8 cellular contexts compared by ENCODE assay signal in the genomic region with DNA sequence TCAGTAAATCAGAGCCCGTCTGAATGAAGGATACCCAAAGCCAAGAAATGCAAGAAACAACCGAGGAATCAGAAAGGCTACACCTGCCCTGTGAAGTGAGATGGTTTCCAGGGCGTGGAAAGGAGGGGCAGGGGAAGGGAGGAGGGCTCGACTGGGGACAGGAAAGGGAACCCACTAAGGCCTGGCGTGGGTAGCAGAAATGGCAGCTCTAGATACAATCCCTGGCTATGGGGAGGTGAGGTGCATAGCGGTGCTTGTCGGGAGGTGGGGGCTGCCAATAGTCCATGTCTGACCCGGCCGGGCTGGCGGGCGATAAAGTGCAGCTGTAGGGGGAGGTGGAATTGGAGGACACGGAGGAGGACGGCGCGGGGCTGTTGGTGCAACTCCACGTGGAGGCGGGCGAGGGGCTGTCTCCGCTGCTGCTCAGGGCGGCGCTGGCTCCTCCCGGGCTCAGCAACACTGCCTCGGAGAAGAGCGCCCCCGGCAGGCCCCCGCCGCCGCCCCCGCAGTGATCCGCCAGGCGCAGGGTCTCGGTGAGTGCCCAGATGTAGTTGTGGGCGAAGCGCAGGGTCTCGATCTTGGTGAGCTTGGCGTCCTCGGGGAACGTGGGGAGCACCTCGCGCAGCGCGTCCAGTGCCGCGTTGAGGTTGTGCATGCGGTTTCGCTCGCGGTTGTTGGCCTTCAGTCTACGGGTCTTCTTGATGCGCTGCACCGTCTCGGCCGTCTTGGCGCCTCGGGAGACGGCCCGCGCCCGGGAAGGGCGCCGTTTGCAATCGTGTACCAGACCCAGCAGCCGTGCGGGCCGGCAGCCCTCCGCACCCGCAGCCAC. TPM values are rescaled to one million over a fixed set of nuclear protein-coding genes. Genes with fewer than 3 reads are reported as not detected.
DNase-seq lines count a peak whose midpoint lies in the region; ATAC-seq lines count a peak whose summit lies in the region.

No MANE protein-coding gene starts in this region.

- H3K9ac ChIP-seq in BLaER1 treated with 17β-estradiol and CSF1 and Interleukin-3, amounts not matched to agents 10 nM and 100 nM = peak overlapping the region in 3 of 11 experiments; percentile 10 to 52 (median 13); a peak in 3 of 22 replicates

- no peaks in the 10 kb centered on the region for H3K36me3 ChIP-seq in BLaER1 treated with 17β-estradiol and CSF1 and Interleukin-3, amounts not matched to agents 10 nM and 100 nM
- H3K36me3 ChIP-seq in thymus (ENCODE audit: control insufficient read depth, insufficient read depth) = no peaks in the 10 kb centered on the region

- H3K27me3 Mint-ChIP-seq in activated CD4-positive, alpha-beta memory T cell treated with anti-CD3 and anti-CD28 coated beads, Interleukin-2, amount 10 ng/mL, durations not matched to agents 7 days and 5 days = peaks cover 89% of the 10 kb centered on the region

- no peak overlapping the region for H3K27ac Mint-ChIP-seq in activated CD4-positive, alpha-beta memory T cell treated with anti-CD3 and anti-CD28 coated beads, Interleukin-2, amount 10 ng/mL, durations not matched to agents 7 days and 5 days

- peak; percentile 8 for ATAC-seq in GM18907 (IDR thresholded peaks at IDR 0.05; ENCODE audit: unreplicated experiment)
- peak; percentile 3 for ATAC-seq in HG03108 (IDR thresholded peaks at IDR 0.05; ENCODE audit: unreplicated experiment)
- ATAC-seq in HG03457 (IDR thresholded peaks at IDR 0.05; ENCODE audit: unreplicated experiment) = no peak

- CTCF ChIA-PET in activated CD4-positive, alpha-beta memory T cell treated with anti-CD3 and anti-CD28 coated beads, Interleukin-2, amount 10 ng/mL, durations not matched to agents 7 days and 5 days (lab: Charles Lee) = interaction anchor here (2.4 kb wide), 1 partner anchor 10 kb away, joined by 10 read pairs; no protein-coding TSS in a partner anchor

- 3% methylated on average over 67 of the region's 67 CpGs for WGBS in thymus

- H3K4me3 ChIP-seq in BLaER1 treated with 17β-estradiol and CSF1 and Interleukin-3, amounts not matched to agents 10 nM and 100 nM = peak overlapping the region; percentile 48 to 74 (median 61)
- H3K4me3 ChIP-seq in thymus (ENCODE audit: low read length) = peak overlapping the region; percentile 56

- peak overlapping the region; percentile 71 to 97 (median 94) for H3K4me2 ChIP-seq in BLaER1 treated with 17β-estradiol and CSF1 and Interleukin-3, amounts not matched to agents 10 nM and 100 nM

- H3K4me1 ChIP-seq in BLaER1 treated with 17β-estradiol and CSF1 and Interleukin-3, amounts not matched to agents 10 nM and 100 nM = peaks cover 19 to 36% (median 26%) of the 10 kb centered on the region in 10 experiments
- peaks cover 15% of the 10 kb centered on the region for H3K4me1 ChIP-seq in thymus (ENCODE audit: control insufficient read depth, insufficient read depth, low read length)

- H3K27ac ChIP-seq in BLaER1 treated with 17β-estradiol and CSF1 and Interleukin-3, amounts not matched to agents 10 nM and 100 nM = no peak overlapping the region
- no peak overlapping the region for H3K27ac ChIP-seq in thymus (ENCODE audit: low read depth)

- peaks cover 7% of the 10 kb centered on the region for H3K36me3 Mint-ChIP-seq in activated CD4-positive, alpha-beta memory T cell treated with anti-CD3 and anti-CD28 coated beads, Interleukin-2, amount 10 ng/mL, durations not matched to agents 7 days and 5 days (ENCODE audit: low read depth)

- H4K20me1 ChIP-seq in BLaER1 treated with 17β-estradiol and CSF1 and Interleukin-3, amounts not matched to agents 10 nM and 100 nM = peaks cover 0 to 69% (median 47%) of the 10 kb centered on the region in 11 experiments; a peak in 18 of 22 replicates

- no peaks in the 10 kb centered on the region for H3K9me3 Mint-ChIP-seq in activated CD4-positive, alpha-beta memory T cell treated with anti-CD3 and anti-CD28 coated beads, Interleukin-2, amount 10 ng/mL, durations not matched to agents 7 days and 5 days

- H3K9me3 ChIP-seq in BLaER1 treated with 17β-estradiol and CSF1 and Interleukin-3, amounts not matched to agents 10 nM and 100 nM (replicated peaks in 1 of 11) = peaks cover 14 to 40% (median 23%) of the 10 kb centered on the region in 11 experiments
- H3K9me3 ChIP-seq in thymus (ENCODE audit: control insufficient read depth) = no peaks in the 10 kb centered on the region

- peaks cover 100% of the 10 kb centered on the region in 11 experiments for H3K27me3 ChIP-seq in BLaER1 treated with 17β-estradiol and CSF1 and Interleukin-3, amounts not matched to agents 10 nM and 100 nM
- H3K27me3 ChIP-seq in thymus (ENCODE audit: control insufficient read depth, insufficient read depth) = peaks cover 84% of the 10 kb centered on the region

- peaks cover 62% of the 10 kb centered on the region for H3K4me1 Mint-ChIP-seq in activated CD4-positive, alpha-beta memory T cell treated with anti-CD3 and anti-CD28 coated beads, Interleukin-2, amount 10 ng/mL, durations not matched to agents 7 days and 5 days

- peak overlapping the region; percentile 85 for H3K4me3 Mint-ChIP-seq in activated CD4-positive, alpha-beta memory T cell treated with anti-CD3 and anti-CD28 coated beads, Interleukin-2, amount 10 ng/mL, durations not matched to agents 7 days and 5 days

- DNase-seq in activated CD4-positive, alpha-beta memory T cell treated with anti-CD3 and anti-CD28 coated beads, Interleukin-2, amount 10 ng/mL, durations not matched to agents 7 days and 5 days = no peak
- peak; percentile 11 for DNase-seq in iris pigment epithelial cell (ENCODE audit: low read depth)
- no peak for DNase-seq in inferior parietal cortex (ENCODE audit: extremely low spot score)

- POLR2A ChIA-PET in activated CD4-positive, alpha-beta memory T cell treated with anti-CD3 and anti-CD28 coated beads, Interleukin-2, amount 10 ng/mL, durations not matched to agents 7 days and 5 days (lab: Charles Lee) = no interaction called here

RNA-seq across cellular contexts. Expression of a gene that starts 1.3 kb away (rescaled TPM):
- not detected for total RNA-seq in activated CD4-positive, alpha-beta memory T cell treated with anti-CD3 and anti-CD28 coated beads, Interleukin-2, amount 10 ng/mL, durations not matched to agents 7 days and 5 days
- polyA plus RNA-seq in thymus = 0.02 TPM
